ENCODE assay signal across 38 cellular contexts in the genomic region with DNA sequence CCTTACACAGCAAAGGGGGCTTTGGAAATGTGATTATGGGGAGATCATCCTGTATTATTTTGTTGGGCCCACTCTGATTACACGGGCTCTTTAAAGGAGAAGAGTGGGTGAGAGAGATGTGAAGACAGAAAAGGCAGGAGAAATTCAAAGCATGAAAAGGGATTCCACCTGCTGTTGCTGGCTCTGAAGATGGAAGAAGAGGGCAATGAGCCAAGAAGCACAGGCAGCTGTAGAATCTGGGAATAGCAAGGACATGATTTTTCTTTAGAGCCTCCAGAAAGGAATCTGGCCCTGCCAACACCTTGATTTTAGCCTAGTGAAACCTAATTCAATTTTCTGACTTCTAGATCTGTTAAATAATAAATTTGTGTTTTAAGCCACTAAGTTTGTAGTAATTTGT. TPM values are rescaled to one million over a fixed set of nuclear protein-coding genes. Genes with fewer than 3 reads are reported as not detected.
"Had no signal": no experiment of that assay in that cellular context is flagged by ENCODE, and none has a peak within 500 bp of the region (broad histone marks: within the 10 kb centered on the region; RNA-seq: fewer than 3 reads in every experiment).

No MANE protein-coding gene starts in this region.

- H3K27ac ChIP-seq: KMS-11, PC-9, RWPE1, VCaP had no signal

- ATAC-seq: activated naive CD8-positive, alpha-beta T cell treated with anti-CD3 and anti-CD28 coated beads, Interleukin-2, amount 50 U/mL, for 24 hours; activated T-cell treated with anti-CD3 and anti-CD28 coated beads, Interleukin-2, amount 50 U/mL, for 4 hours; Right ventricle myocardium inferior; SK-N-SH treated with all-trans-retinoic acid at 6 μM for 48 hours; T-cell; T-helper 17 cell had no signal

- H3K9ac ChIP-seq: KMS-11 had no signal

- H3K4me2 ChIP-seq: KMS-11, PC-9 had no signal

- DNase-seq: activated B cell treated with CpG ODN at 0.5 μM for 24 hours; activated CD4-positive, alpha-beta memory T cell treated with anti-CD3 and anti-CD28 coated beads for 36 hours; activated CD4-positive, alpha-beta T cell treated with anti-CD3 and anti-CD28 coated beads for 4 hours; activated CD4-positive, alpha-beta T cell treated with anti-CD3 and anti-CD28 coated beads, Interleukin-2, amount 50 U/mL, for 1 hour; activated CD4-positive, CD25-positive, alpha-beta regulatory T cell treated with anti-CD3 and anti-CD28 coated beads, Interleukin-2, amount 50 U/mL, for 72 hours; activated CD8-positive, alpha-beta memory T cell treated with anti-CD3 and anti-CD28 coated beads, Interleukin-2, amount 50 U/mL, for 4 hours; activated gamma-delta T cell treated with Interleukin-2 at 50 U/mL for 16 hours; activated naive CD4-positive, alpha-beta T cell treated with anti-CD3 and anti-CD28 coated beads for 36 hours; activated naive CD8-positive, alpha-beta T cell treated with anti-CD3 and anti-CD28 coated beads, Interleukin-2, amount 50 U/mL, for 24 hours; activated T-cell treated with anti-CD3 and anti-CD28 coated beads for 4 hours; activated T-cell treated with anti-CD3 and anti-CD28 coated beads, Interleukin-2, amount 50 U/mL, for 4 hours; caudate nucleus; MV-4-11; NCI-H1092; NCI-H1417; NCI-H146; NCI-H187; NCI-H2081 treated with DMSO at 0.1 percent for 48 hours; NCI-H226; NCI-H446 treated with DMSO at 0.1 percent for 48 hours; NCI-H524; NCI-H69; NCI-H82; NK-92 treated with Interleukin-12 subunit alpha and Interleukin-12 subunit beta, amount 100 ng/mL, for 24 hours; PC-9; SIG-M5; T-cell; T-helper 17 cell; T-helper 9 cell had no signal

- H2AFZ ChIP-seq: PC-9 had no signal

- H3K4me3 ChIP-seq: PC-9 had no signal

RNA-seq across cellular contexts. Expression of gene C9, which starts 11.4 kb away (rescaled TPM):
- total RNA-seq: activated B cell treated with CpG ODN at 0.5 μM for 24 hours; activated CD4-positive, alpha-beta memory T cell treated with anti-CD3 and anti-CD28 coated beads for 36 hours; activated naive CD4-positive, alpha-beta T cell treated with anti-CD3 and anti-CD28 coated beads for 36 hours; activated T-helper 1 cell treated with anti-CD3 and anti-CD28 coated beads, Interleukin-12 subunit alpha, Interleukin-12 subunit beta, Interleukin-2, Interleukin-4 antibody, amounts not matched to agents 30 ng/mL and 10 ng/mL and 1 ng/mL, durations not matched to agents 14 hours and 24 hours and 36 hours; bronchial epithelial cell; LHCN-M2; OCI-LY7; PC-9; Right ventricle myocardium inferior; T-helper 17 cell had no signal
